ENCODE assay signal across 2 cellular contexts in genomic region chr4:115452229-115452628, GRCh38.
DNase-seq lines count a peak whose midpoint lies in the region; ATAC-seq and TF ChIP-seq lines count a peak whose summit lies in the region.
"Not testable (repeated sequence)": the region's sequence is repeated elsewhere in the genome, so short reads cannot be mapped to it uniquely, and the experiment has no call there.

No MANE protein-coding gene starts in this region.

- H2AFZ ChIP-seq in GM23338, result 0 out of 2 replicates have a peak overlapping the region, but pooled peaks have one; percentile 11
- not testable (repeated sequence) for H2AFZ ChIP-seq in mesenchymal stem cell (ENCODE audit: low read depth, low read length)

- not testable (repeated sequence) for H2BK120ac ChIP-seq in mesenchymal stem cell (ENCODE audit: low read depth, low read length)

- not testable (repeated sequence) for H4K91ac ChIP-seq in mesenchymal stem cell (ENCODE audit: low read length)

- not testable (repeated sequence) for H3K27ac ChIP-seq in GM23338 (ENCODE audit: low read depth); mesenchymal stem cell (ENCODE audit: low read length, poor library complexity, severe bottlenecking)

- peak overlapping the region in 1 of 2 experiments; percentile 13 for H3K4ac ChIP-seq in mesenchymal stem cell (ENCODE audit: low read depth in 1 of 2, low read length in 2 of 2)

- not testable (repeated sequence) for H3K9me3 ChIP-seq in mesenchymal stem cell (ENCODE audit: control insufficient read depth, low read length)

- H3K4me3 Mint-ChIP-seq in GM23338, result not testable (repeated sequence)

- WGBS in mesenchymal stem cell, result 96% methylated on average over 2 of the region's 2 CpGs

- H2BK15ac ChIP-seq in mesenchymal stem cell (ENCODE audit: low read depth, poor library complexity, severe bottlenecking), result peak overlapping the region; percentile 80

- not testable (repeated sequence) for H3K27me3 ChIP-seq in GM23338 (ENCODE audit: insufficient read depth); mesenchymal stem cell (ENCODE audit: control insufficient read depth in 1 of 2, insufficient read depth in 1 of 2, low read length in 2 of 2)

- not testable (repeated sequence) for H3K36me3 Mint-ChIP-seq in GM23338 (ENCODE audit: low read depth)

- not testable (repeated sequence) for H3F3A ChIP-seq in GM23338 (replicated peaks; ENCODE audit: low read depth)

- H4K20me1 ChIP-seq in GM23338 (replicated peaks; ENCODE audit: insufficient read depth), result not testable (repeated sequence)

- not testable (repeated sequence) for H3K18ac ChIP-seq in mesenchymal stem cell (ENCODE audit: low read depth in 1 of 2, low read length in 2 of 2)

- H3K79me1 ChIP-seq in mesenchymal stem cell (replicated peaks; ENCODE audit: low read length, poor library complexity, severe bottlenecking), result not testable (repeated sequence)

- not testable (repeated sequence) for H3K36me3 ChIP-seq in GM23338 (ENCODE audit: insufficient read depth); mesenchymal stem cell (ENCODE audit: control insufficient read depth in 1 of 2, insufficient read depth in 2 of 2, low read depth in 1 of 2, low read length in 2 of 2)

- not testable (repeated sequence) for H3K9me3 Mint-ChIP-seq in GM23338

- not testable (repeated sequence) for H3K79me2 ChIP-seq in GM23338 (replicated peaks; ENCODE audit: insufficient read depth)

- H3K9ac ChIP-seq in mesenchymal stem cell (ENCODE audit: low read length), result not testable (repeated sequence)

- not testable (repeated sequence) for H3K4me1 Mint-ChIP-seq in GM23338

- peak overlapping the region; percentile 2 to 43 for H2BK12ac ChIP-seq in mesenchymal stem cell (ENCODE audit: low read length in 2 of 2)

- H3K4me1 ChIP-seq in GM23338 (ENCODE audit: insufficient read depth); mesenchymal stem cell (ENCODE audit: control insufficient read depth, insufficient read depth, low read depth, low read length): not testable (repeated sequence)

- not testable (repeated sequence) for H3K14ac ChIP-seq in mesenchymal stem cell (ENCODE audit: low read length in 2 of 2)

- not testable (repeated sequence) for H2AK5ac ChIP-seq in mesenchymal stem cell (ENCODE audit: low read length, severe bottlenecking)

- not testable (repeated sequence) for H3K27me3 Mint-ChIP-seq in GM23338 (ENCODE audit: insufficient read depth, low read depth, poor library complexity)

- H3K9me2 ChIP-seq in GM23338 (ENCODE audit: insufficient read depth), result not testable (repeated sequence)

- H3K4me2 ChIP-seq in GM23338; mesenchymal stem cell (ENCODE audit: low read length, poor library complexity, severe bottlenecking): not testable (repeated sequence)

- not testable (repeated sequence) for H3K23ac ChIP-seq in mesenchymal stem cell (ENCODE audit: low read length in 2 of 2)

- not testable (repeated sequence) for DNase-seq in GM23338 (ENCODE audit: low spot score); mesenchymal stem cell

- H2BK5ac ChIP-seq in mesenchymal stem cell (ENCODE audit: low read depth, low read length, poor library complexity, severe bottlenecking), result not testable (repeated sequence)

- not testable (repeated sequence) for ATAC-seq in GM23338

- H4K8ac ChIP-seq in mesenchymal stem cell (ENCODE audit: low read length), result peak overlapping the region; percentile 72

- H3K27ac Mint-ChIP-seq in GM23338, result not testable (repeated sequence)

- H3K4me3 ChIP-seq in GM23338; mesenchymal stem cell (ENCODE audit: insufficient read depth in 1 of 2, low read depth in 1 of 2, low read length in 2 of 2): not testable (repeated sequence)

- TF ChIP-seq CTCF in GM23338 (conservative IDR thresholded peaks at IDR 0.05; ENCODE audit: low read depth in 2 of 2), result not testable (repeated sequence)
